In genomic region chr6:24595910-24596525, GRCh38 we compare ENCODE assay signal across 6 cellular contexts. TPM values are rescaled to one million over a fixed set of nuclear protein-coding genes. Genes with fewer than 3 reads are reported as not detected.
"Had no signal": no experiment of that assay in that cellular context is flagged by ENCODE, and none has a peak within 500 bp of the region (broad histone marks: within the 10 kb centered on the region; RNA-seq: fewer than 3 reads in every experiment).

No MANE protein-coding gene starts in this region.

- H3K9ac ChIP-seq: GM23248 had no signal

- H3K27ac ChIP-seq: GM23248 had no signal

- DNase-seq: GM23248, GOT3, H9, HCEC 1CT had no signal

- H2AFZ ChIP-seq: GM23248 had no signal

- FAIRE-seq: H54, HTR-8/SVneo had no signal

- H3K4me3 ChIP-seq: GM23248 had no signal

RNA-seq across cellular contexts. Expression of gene KIAA0319, which starts 50.0 kb away (rescaled TPM):
- total RNA-seq: GM23248 had no signal
